Comparison of ENCODE assay signal across 8 cellular contexts in the genomic region with DNA sequence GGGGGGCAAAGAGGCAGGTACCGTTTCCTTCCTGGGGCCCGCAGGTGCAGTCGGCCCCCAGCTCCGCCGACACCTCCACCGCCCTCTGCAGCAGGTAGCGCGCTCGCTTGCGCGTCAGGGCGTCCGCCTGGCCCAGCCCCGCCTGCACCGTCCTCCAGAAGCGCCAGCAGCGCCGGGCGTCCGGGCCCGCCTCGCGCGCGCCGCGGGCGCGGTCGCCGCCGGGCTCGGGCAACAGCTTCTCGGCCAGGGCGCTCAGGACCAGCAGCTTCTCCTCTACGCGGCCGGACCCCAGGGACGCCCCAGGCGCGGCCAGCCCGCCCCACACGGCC. TPM values are rescaled to one million over a fixed set of nuclear protein-coding genes. Genes with fewer than 3 reads are reported as not detected.
DNase-seq lines count a peak whose midpoint lies in the region; ATAC-seq and TF ChIP-seq lines count a peak whose summit lies in the region.

No MANE protein-coding gene starts in this region.

- H3K27me3 ChIP-seq in esophagus squamous epithelium = peaks cover 0 to under 1% (median 0%) of the 10 kb centered on the region in 4 donors
- peaks cover 8% of the 10 kb centered on the region for H3K27me3 ChIP-seq in neuron (ENCODE audit: insufficient read depth, low read length)
- H3K27me3 ChIP-seq in suprapubic skin = no peaks in the 10 kb centered on the region

- H3K27ac ChIP-seq in esophagus squamous epithelium (peak overlapping the region; percentile 87 to 98 (median 92)), suprapubic skin (peak overlapping the region; percentile 98)

- ATAC-seq in HG03108 (IDR thresholded peaks at IDR 0.05; ENCODE audit: unreplicated experiment) = peak; percentile 41

- intact Hi-C loops in esophagus squamous epithelium (cut with DNase I) = no loop called here

- H3K4me1 ChIP-seq in esophagus squamous epithelium = peaks cover 0 to 32% (median 0%) of the 10 kb centered on the region in 3 donors
- H3K4me1 ChIP-seq in neuron (ENCODE audit: insufficient read depth, low read length) = peaks cover 6% of the 10 kb centered on the region
- peaks cover 16% of the 10 kb centered on the region for H3K4me1 ChIP-seq in suprapubic skin

- peak; percentile 73 for TF ChIP-seq POLR2A in GM18951 (IDR thresholded peaks at IDR 0.05; ENCODE audit: extremely low read depth, insufficient read depth, insufficient read length)
- peak in 2 of 4 donors; percentile 45 to 50 for TF ChIP-seq POLR2A in esophagus squamous epithelium (IDR thresholded peaks at IDR 0.05)
- peak in 1 of 2 donors; percentile 24 for TF ChIP-seq POLR2A in suprapubic skin (IDR thresholded peaks at IDR 0.05)

- no peak for DNase-seq in AG10803 (ENCODE audit: low read depth)
- peak; percentile 24 for DNase-seq in NCI-H748 treated with DMSO at 0.1 percent for 48 hours (lab: John Stamatoyannopoulos, UW)
- DNase-seq in activated T-cell treated with anti-CD3 and anti-CD28 coated beads for 24 hours (ENCODE audit: low read depth) = peak; percentile 61
- DNase-seq in esophagus squamous epithelium (lab: John Stamatoyannopoulos, UW) = peak; percentile 23
- no peak for DNase-seq in suprapubic skin (ENCODE audit: low spot score in 2 of 2)

- H3K4me3 ChIP-seq in AG10803 (ENCODE audit: low read length) (peak overlapping the region; percentile 73), esophagus squamous epithelium (peak overlapping the region; percentile 72 to 94 (median 86)), neuron (ENCODE audit: low read length) (peak overlapping the region; percentile 96), suprapubic skin (peak overlapping the region; percentile 86)

- peak overlapping the region; percentile 88 for H2AFZ ChIP-seq in neuron (ENCODE audit: low read depth, low read length)

- in situ Hi-C loops in GM18951 (cut with MboI; ENCODE audit: low sequenced_read_pairs, unreplicated experiment) = loop anchor here (10.0 to 25.0 kb wide), 4 partner anchors 93 to 934 kb away; no protein-coding TSS in a partner anchor

- no peak for TF ChIP-seq CTCF in AG10803 (conservative IDR thresholded peaks at IDR 0.05; ENCODE audit: low read length)
- no peak for TF ChIP-seq CTCF in esophagus squamous epithelium (IDR thresholded peaks at IDR 0.05)
- TF ChIP-seq CTCF in suprapubic skin (IDR thresholded peaks at IDR 0.05) = no peak

- H3K9me3 ChIP-seq in esophagus squamous epithelium = no peaks in the 10 kb centered on the region
- H3K9me3 ChIP-seq in neuron (ENCODE audit: low read length) = no peaks in the 10 kb centered on the region
- no peaks in the 10 kb centered on the region for H3K9me3 ChIP-seq in suprapubic skin

- 0% methylated on average over 2 to 3 of the region's 43 CpGs for WGBS in esophagus squamous epithelium, 2 donors
- under 1% methylated on average over 37 of the region's 43 CpGs for WGBS in suprapubic skin

- TF ChIP-seq EP300 in suprapubic skin (IDR thresholded peaks at IDR 0.05) = no peak

- no peaks in the 10 kb centered on the region for H3K36me3 ChIP-seq in esophagus squamous epithelium
- no peaks in the 10 kb centered on the region for H3K36me3 ChIP-seq in neuron (ENCODE audit: insufficient read depth, low read length)
- no peaks in the 10 kb centered on the region for H3K36me3 ChIP-seq in suprapubic skin

RNA-seq across cellular contexts. Expression of a gene that starts 0.9 kb away (rescaled TPM):
- total RNA-seq in esophagus squamous epithelium (10 to 100 TPM; 13.2 to 39.2 (median 27.6) TPM), suprapubic skin (10 to 100 TPM; 21.1 to 78.2 (median 23.5) TPM)

Comparison
In these comparisons a context has a peak if more than half of its experiments do, and no peak if none do; other contexts are left out.
1. DNase-seq: peak in NCI-H748 treated with DMSO at 0.1 percent for 48 hours (single experiment), activated T-cell treated with anti-CD3 and anti-CD28 coated beads for 24 hours (single experiment) and esophagus squamous epithelium (single experiment); none in AG10803 (single experiment) and suprapubic skin (0 of 2).
2. Peak in every context shown above with its lines, with median percentiles within 50 percentile points of each other: H3K4me3 ChIP-seq.